In the genomic region with DNA sequence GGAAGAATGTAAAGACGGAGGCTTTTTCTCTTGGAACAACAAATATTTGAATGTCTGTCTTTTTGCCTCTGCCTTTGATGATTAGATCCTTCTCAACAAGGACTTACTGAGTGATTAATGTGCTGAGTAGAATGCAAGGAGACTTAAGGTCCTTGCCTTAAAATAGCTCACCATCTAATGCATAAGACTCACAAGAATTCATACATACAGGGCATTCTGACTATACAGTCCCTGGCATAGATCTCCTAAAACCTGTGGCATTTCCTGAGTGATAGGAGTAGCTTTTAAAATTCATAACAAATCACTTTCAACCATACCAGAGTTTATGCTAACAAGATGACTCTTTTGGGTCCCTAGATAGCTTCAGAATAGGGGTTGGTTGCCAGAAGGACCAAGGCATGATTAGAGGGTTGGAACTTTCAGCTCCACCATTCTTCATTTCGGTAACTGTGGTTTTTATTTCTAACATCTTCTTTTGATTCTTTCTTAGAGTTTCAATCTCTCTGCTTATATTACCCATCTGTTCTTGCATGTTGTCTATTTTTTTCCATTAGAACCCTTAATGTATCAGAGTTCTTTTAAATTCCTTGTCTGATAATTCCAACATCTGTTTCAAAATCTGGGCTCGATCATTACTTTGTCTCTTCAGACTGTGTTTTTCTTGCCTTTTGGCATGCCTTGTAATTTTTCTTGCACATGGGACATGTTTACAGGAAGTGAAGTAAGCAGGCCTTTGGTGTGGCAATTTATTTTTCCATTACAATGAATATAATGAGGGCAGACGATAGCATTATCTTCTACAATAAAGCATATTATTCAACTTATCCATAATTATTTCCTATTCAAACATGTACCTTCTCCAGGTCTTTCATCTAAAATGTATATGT, we compare ENCODE assay signal across 20 cellular contexts. TPM values are rescaled to one million over a fixed set of nuclear protein-coding genes. Genes with fewer than 3 reads are reported as not detected.
DNase-seq lines count a peak whose midpoint lies in the region; ATAC-seq and TF ChIP-seq lines count a peak whose summit lies in the region.
"Had no signal": no experiment of that assay in that cellular context is flagged by ENCODE, and none has a peak within 500 bp of the region (broad histone marks: within the 10 kb centered on the region; RNA-seq: fewer than 3 reads in every experiment).

No MANE protein-coding gene starts in this region.

- H3K4me3 ChIP-seq in subcutaneous abdominal adipose tissue (ENCODE audit: low read depth in 1 of 5, low read length in 5 of 5) = no peak overlapping the region
- no peak overlapping the region for H3K4me3 ChIP-seq in upper lobe of right lung
- H3K4me3 ChIP-seq: coronary artery, lung, spleen, testis had no signal

- peaks cover 5% of the 10 kb centered on the region for H3K9me3 Mint-ChIP-seq in chondrocyte (ENCODE audit: low read depth)

- no peaks in the 10 kb centered on the region for H3K27me3 ChIP-seq in subcutaneous abdominal adipose tissue (ENCODE audit: control insufficient read depth in 5 of 5, insufficient read depth in 4 of 5, low read length in 5 of 5)
- no peaks in the 10 kb centered on the region for H3K27me3 ChIP-seq in upper lobe of right lung
- H3K27me3 ChIP-seq: spleen, testis had no signal

- H3K9me3 ChIP-seq in subcutaneous abdominal adipose tissue (ENCODE audit: control insufficient read depth in 5 of 5, low read length in 5 of 5) = no peaks in the 10 kb centered on the region
- no peaks in the 10 kb centered on the region for H3K9me3 ChIP-seq in upper lobe of right lung
- H3K9me3 ChIP-seq: spleen, testis had no signal

- H3K4me3 Mint-ChIP-seq in chondrocyte (ENCODE audit: unreplicated experiment) = no peak overlapping the region

- H3K27ac Mint-ChIP-seq in chondrocyte (ENCODE audit: unreplicated experiment) = peak overlapping the region; percentile 55

- no peak overlapping the region for H3K9ac ChIP-seq in subcutaneous abdominal adipose tissue (ENCODE audit: low read length in 5 of 5)

- H3K27ac ChIP-seq in subcutaneous abdominal adipose tissue (ENCODE audit: low read depth, low read length) = peak overlapping the region; percentile 56
- H3K27ac ChIP-seq in upper lobe of right lung = no peak overlapping the region
- H3K27ac ChIP-seq: C4-2B, coronary artery, spleen, testis had no signal

- intact Hi-C loops in left ventricle myocardium superior (cut with micrococcal nuclease) = no loop called here
- intact Hi-C loops in upper lobe of right lung (cut with DNase I) = no loop called here

- no peaks in the 10 kb centered on the region for H3K27me3 Mint-ChIP-seq in chondrocyte (ENCODE audit: low read depth)

- peak; percentile 62 for DNase-seq in HCEC 1CT
- DNase-seq in chondrocyte (ENCODE audit: low spot score) = no peak
- no peak for DNase-seq in left ventricle myocardium superior
- no peak for DNase-seq in upper lobe of right lung
- DNase-seq in dermis blood vessel endothelial cell = no peak
- DNase-seq in NCI-H1694 (lab: John Stamatoyannopoulos, UW) = no peak
- DNase-seq: activated CD4-positive, alpha-beta T cell treated with anti-CD3 and anti-CD28 coated beads, Interleukin-2, amount 50 U/mL, for 1 hour; activated naive CD4-positive, alpha-beta T cell; GF-D8; head of caudate nucleus; NCI-H1930; NCI-H510A treated with DMSO at 0.1 percent for 48 hours; spleen; testis had no signal

- H3K4me1 ChIP-seq in subcutaneous abdominal adipose tissue (ENCODE audit: control insufficient read depth in 5 of 5, insufficient read depth in 5 of 5, low read length in 5 of 5) (peaks cover 0 to 32% (median 7%) of the 10 kb centered on the region in 5 donors), upper lobe of right lung (peaks cover 6% of the 10 kb centered on the region)
- H3K4me1 ChIP-seq: spleen, testis had no signal

- peak; percentile 70 for ATAC-seq in left ventricle myocardium superior
- ATAC-seq in upper lobe of right lung = no peak

- H3K36me3 Mint-ChIP-seq in chondrocyte (ENCODE audit: low read depth) = no peaks in the 10 kb centered on the region

- H3K36me3 ChIP-seq in subcutaneous abdominal adipose tissue (ENCODE audit: control insufficient read depth in 5 of 5, insufficient read depth in 5 of 5, low read length in 5 of 5) (no peaks in the 10 kb centered on the region), upper lobe of right lung (no peaks in the 10 kb centered on the region)
- H3K36me3 ChIP-seq: spleen had no signal

- TF ChIP-seq CTCF in chondrocyte (IDR thresholded peaks at IDR 0.05) (no peak), upper lobe of right lung (IDR thresholded peaks at IDR 0.05) (no peak)

- H3K4me1 Mint-ChIP-seq in chondrocyte (ENCODE audit: low read depth) = peaks cover 32% of the 10 kb centered on the region

RNA-seq across cellular contexts. Expression of a gene that starts 48.6 kb away (rescaled TPM):
- total RNA-seq in chondrocyte (1.7 to 11.5 TPM (median 1.8 TPM) in 3 replicates), left ventricle myocardium superior (43.5 TPM), upper lobe of right lung (27.4 TPM), dermis blood vessel endothelial cell (4.9 and 18.9 TPM in 2 replicates)
- total RNA-seq: endothelial cell of umbilical vein, M059J had no signal
